8 cellular contexts compared by ENCODE assay signal in the genomic region with DNA sequence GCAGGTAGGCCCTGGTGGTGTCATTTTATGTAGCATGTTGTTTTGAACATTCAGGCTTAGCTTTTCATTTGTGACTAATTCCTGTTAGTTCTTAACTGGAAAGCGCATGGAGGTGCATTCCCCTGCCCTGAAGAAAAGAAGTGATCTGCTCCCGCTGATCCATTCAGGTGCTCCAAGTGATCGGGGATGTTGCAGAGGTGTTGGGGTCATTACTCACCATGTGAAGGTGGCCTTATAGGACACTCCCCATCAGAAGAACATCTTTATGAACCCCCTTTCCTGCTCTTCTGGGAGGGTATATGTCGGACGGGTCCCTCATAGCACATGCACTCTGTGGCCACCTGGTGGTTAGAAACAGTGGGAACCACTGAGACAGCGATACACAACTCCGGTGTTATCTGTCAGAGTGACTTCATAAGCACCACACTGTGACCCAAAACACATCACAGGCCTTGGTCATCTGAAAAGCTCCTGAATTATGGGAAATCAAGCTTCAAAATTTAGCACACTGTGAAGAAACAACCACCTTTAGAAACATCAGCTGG.
DNase-seq lines count a peak whose midpoint lies in the region; ATAC-seq and TF ChIP-seq lines count a peak whose summit lies in the region.
"Not testable (repeated sequence)": the region's sequence is repeated elsewhere in the genome, so short reads cannot be mapped to it uniquely, and the experiment has no call there.

No MANE protein-coding gene starts in this region.

- H3K9ac ChIP-seq in KMS-11; SK-N-SH; colonic mucosa (ENCODE audit: low read depth in 2 of 2, low read length in 2 of 2): not testable (repeated sequence)

- H3K36me3 ChIP-seq in CD8-positive, alpha-beta memory T cell (ENCODE audit: insufficient read depth, low read length); KMS-11 (ENCODE audit: insufficient read depth); SK-N-SH (replicated peaks in 1 of 2; ENCODE audit: control insufficient read depth in 1 of 2, insufficient read depth in 2 of 2, low read length in 1 of 2); colonic mucosa; neutrophil; tibial artery: not testable (repeated sequence)

- not testable (repeated sequence) for H3K79me2 ChIP-seq in KMS-11 (ENCODE audit: insufficient read depth, low read depth); SK-N-SH (ENCODE audit: insufficient read depth)

- not testable (repeated sequence) for H3K36me3 Mint-ChIP-seq in CD8-positive, alpha-beta memory T cell; activated T-helper 1 cell treated with anti-CD3 and anti-CD28 coated beads, Interleukin-12 subunit alpha, Interleukin-12 subunit beta, Interleukin-2, Interleukin-4 antibody, amounts not matched to agents 30 ng/mL and 10 ng/mL and 1 ng/mL, durations not matched to agents 14 hours and 24 hours and 36 hours (ENCODE audit: low read depth)

- peak in 4 of 5 donors; percentile 4 to 54 (median 44) for DNase-seq in CD8-positive, alpha-beta memory T cell
- not testable (repeated sequence) for DNase-seq in SK-N-SH, colonic mucosa, right cardiac atrium, tibial artery
- DNase-seq in activated T-helper 1 cell treated with anti-CD3 and anti-CD28 coated beads, Interleukin-12 subunit alpha, Interleukin-12 subunit beta, Interleukin-2, Interleukin-4 antibody, amounts not matched to agents 30 ng/mL and 10 ng/mL and 1 ng/mL, durations not matched to agents 14 hours and 24 hours and 36 hours (ENCODE audit: low spot score): peak; percentile 19

- peaks cover 23 to 32% (median 28%) of the 10 kb centered on the region in 3 donors for H3K4me1 Mint-ChIP-seq in CD8-positive, alpha-beta memory T cell
- H3K4me1 Mint-ChIP-seq in activated T-helper 1 cell treated with anti-CD3 and anti-CD28 coated beads, Interleukin-12 subunit alpha, Interleukin-12 subunit beta, Interleukin-2, Interleukin-4 antibody, amounts not matched to agents 30 ng/mL and 10 ng/mL and 1 ng/mL, durations not matched to agents 14 hours and 24 hours and 36 hours (ENCODE audit: low read depth): peaks cover 25% of the 10 kb centered on the region

- TF ChIP-seq CTCF in KMS-11 (conservative IDR thresholded peaks at IDR 0.05; ENCODE audit: low read depth, low read length) (peak; percentile 80), SK-N-SH (IDR thresholded peaks at IDR 0.05) (peak; percentile 61), colonic mucosa (IDR thresholded peaks at IDR 0.05) (peak; percentile 39), neutrophil (IDR thresholded peaks at IDR 0.05) (peak; percentile 20), tibial artery (IDR thresholded peaks at IDR 0.05) (peak; percentile 39 to 52)

- TF ChIP-seq EP300 in SK-N-SH (IDR thresholded peaks at IDR 0.05; ENCODE audit: borderline replicate concordance in 1 of 2, low read depth in 1 of 2, low read length in 1 of 2): not testable (repeated sequence)

- H2AFZ ChIP-seq in KMS-11 (ENCODE audit: low read depth): peak overlapping the region; percentile 53; the same call in 1 of the 2 replicates
- H2AFZ ChIP-seq in SK-N-SH (ENCODE audit: low read depth): not testable (repeated sequence)

- H3K9me3 ChIP-seq in CD8-positive, alpha-beta memory T cell (ENCODE audit: low read length); SK-N-SH; colonic mucosa; right cardiac atrium (ENCODE audit: control insufficient read depth, low read length); neutrophil; tibial artery: not testable (repeated sequence)

- not testable (repeated sequence) for H3K27ac ChIP-seq in CD8-positive, alpha-beta memory T cell (ENCODE audit: low read depth, low read length); KMS-11; SK-N-SH (ENCODE audit: low read depth in 2 of 2, low read length in 1 of 2); colonic mucosa; right cardiac atrium (ENCODE audit: low read length); neutrophil; tibial artery

- H3K4me2 ChIP-seq in KMS-11: 0 out of 2 replicates have a peak overlapping the region, but pooled peaks have one; percentile 9
- H3K4me2 ChIP-seq in SK-N-SH: not testable (repeated sequence)

- peak overlapping the region in 6 of 7 donors; percentile 52 to 75 (median 66) for H3K4me3 Mint-ChIP-seq in CD8-positive, alpha-beta memory T cell
- H3K4me3 Mint-ChIP-seq in activated T-helper 1 cell treated with anti-CD3 and anti-CD28 coated beads, Interleukin-12 subunit alpha, Interleukin-12 subunit beta, Interleukin-2, Interleukin-4 antibody, amounts not matched to agents 30 ng/mL and 10 ng/mL and 1 ng/mL, durations not matched to agents 14 hours and 24 hours and 36 hours: peak overlapping the region; percentile 41

- TF ChIP-seq RAD21 in SK-N-SH (IDR thresholded peaks at IDR 0.05; ENCODE audit: low read length): peak; percentile 29

- POLR2A ChIA-PET in CD8-positive, alpha-beta memory T cell (lab: Charles Lee); SK-N-SH (lab: Yijun Ruan, JAX): not testable (repeated sequence)

- not testable (repeated sequence) for H3F3A ChIP-seq in SK-N-SH (replicated peaks; ENCODE audit: insufficient read depth)

- H3K27ac Mint-ChIP-seq in CD8-positive, alpha-beta memory T cell: peak overlapping the region; percentile 85 to 96 (median 90)
- H3K27ac Mint-ChIP-seq in activated T-helper 1 cell treated with anti-CD3 and anti-CD28 coated beads, Interleukin-12 subunit alpha, Interleukin-12 subunit beta, Interleukin-2, Interleukin-4 antibody, amounts not matched to agents 30 ng/mL and 10 ng/mL and 1 ng/mL, durations not matched to agents 14 hours and 24 hours and 36 hours: peak overlapping the region; percentile 84

- whole genome bisulfite sequencing in SK-N-SH (ENCODE audit: low lambda C conversion rate): 87% methylated on average over 3 of the region's 7 CpGs
- 24% methylated on average over 7 of the region's 7 CpGs for WGBS in right cardiac atrium

- not testable (repeated sequence) for H3K9me2 ChIP-seq in SK-N-SH

- intact Hi-C loops in activated T-helper 1 cell treated with anti-CD3 and anti-CD28 coated beads, Interleukin-12 subunit alpha, Interleukin-12 subunit beta, Interleukin-2, Interleukin-4 antibody, amounts not matched to agents 30 ng/mL and 10 ng/mL and 1 ng/mL, durations not matched to agents 14 hours and 24 hours and 36 hours (cut with micrococcal nuclease); colonic mucosa (cut with DNase I); right cardiac atrium (cut with DNase I); tibial artery (cut with DNase I; ENCODE audit: low total_unique reads): not testable (repeated sequence)

- H3K4me1 ChIP-seq in CD8-positive, alpha-beta memory T cell (ENCODE audit: insufficient read depth, low read length): peaks cover 24% of the 10 kb centered on the region
- H3K4me1 ChIP-seq in KMS-11 (ENCODE audit: low read depth, poor library complexity, severe bottlenecking); SK-N-SH (ENCODE audit: control insufficient read depth in 1 of 2, insufficient read depth in 2 of 2, low read depth in 1 of 2, low read length in 1 of 2); colonic mucosa; right cardiac atrium (ENCODE audit: control insufficient read depth, insufficient read depth, low read length); neutrophil (ENCODE audit: control insufficient read depth in 1 of 2, insufficient read depth in 1 of 2, low read depth in 1 of 2, low read length in 1 of 2); tibial artery: not testable (repeated sequence)

- not testable (repeated sequence) for H3K27me3 Mint-ChIP-seq in CD8-positive, alpha-beta memory T cell; activated T-helper 1 cell treated with anti-CD3 and anti-CD28 coated beads, Interleukin-12 subunit alpha, Interleukin-12 subunit beta, Interleukin-2, Interleukin-4 antibody, amounts not matched to agents 30 ng/mL and 10 ng/mL and 1 ng/mL, durations not matched to agents 14 hours and 24 hours and 36 hours (ENCODE audit: insufficient read depth)

- CTCF ChIA-PET in CD8-positive, alpha-beta memory T cell (lab: Charles Lee); SK-N-SH (lab: Yijun Ruan, JAX): not testable (repeated sequence)

- not testable (repeated sequence) for H3K9me3 Mint-ChIP-seq in CD8-positive, alpha-beta memory T cell; activated T-helper 1 cell treated with anti-CD3 and anti-CD28 coated beads, Interleukin-12 subunit alpha, Interleukin-12 subunit beta, Interleukin-2, Interleukin-4 antibody, amounts not matched to agents 30 ng/mL and 10 ng/mL and 1 ng/mL, durations not matched to agents 14 hours and 24 hours and 36 hours

- H3K4me3 ChIP-seq in CD8-positive, alpha-beta memory T cell (ENCODE audit: low read length); KMS-11 (IDR thresholded peaks at IDR 0.05; ENCODE audit: insufficient read depth, low read depth, low read length); SK-N-SH (ENCODE audit: low read depth in 2 of 2, low read length in 1 of 2); colonic mucosa; right cardiac atrium (ENCODE audit: low read length); neutrophil (ENCODE audit: low read depth in 1 of 2, low read length in 1 of 2); tibial artery: not testable (repeated sequence)

- not testable (repeated sequence) for H3K27me3 ChIP-seq in CD8-positive, alpha-beta memory T cell (ENCODE audit: insufficient read depth, low read length, poor library complexity, severe bottlenecking); KMS-11 (ENCODE audit: insufficient read depth, low read depth); SK-N-SH (ENCODE audit: insufficient read depth); colonic mucosa; right cardiac atrium (ENCODE audit: control insufficient read depth, insufficient read depth); neutrophil; tibial artery

- not testable (repeated sequence) for H4K20me1 ChIP-seq in KMS-11 (ENCODE audit: insufficient read depth); SK-N-SH (ENCODE audit: insufficient read depth)

- peak; percentile 69 to 73 for ATAC-seq in right cardiac atrium

Comparison
In these comparisons a context has a peak if more than half of its experiments do, and no peak if none do; other contexts are left out.
1. CTCF ChIP-seq: peak in every context shown above with its lines; median percentile 80 in KMS-11; 61 in SK-N-SH; 46 in tibial artery; 39 in colonic mucosa; 20 in neutrophil.